In genomic region chr10:15373199-15373598, GRCh38 we compare ENCODE assay signal across 29 cellular contexts.
"Had no signal": no experiment of that assay in that cellular context is flagged by ENCODE, and none has a peak within 500 bp of the region (broad histone marks: within the 10 kb centered on the region; RNA-seq: fewer than 3 reads in every experiment).

No MANE protein-coding gene starts in this region.

- ATAC-seq: activated CD8-positive, alpha-beta T cell treated with anti-CD3 and anti-CD28 coated beads, Interleukin-2, amount 10 ng/mL, durations not matched to agents 7 days and 5 days; activated naive CD8-positive, alpha-beta T cell treated with anti-CD3 and anti-CD28 coated beads, Interleukin-2, amount 50 U/mL, for 24 hours; PC-3 had no signal

- H3K27me3 ChIP-seq: Peyer's patch, SJSA1 had no signal

- H3K36me3 ChIP-seq: Peyer's patch had no signal

- DNase-seq: activated CD4-positive, alpha-beta T cell treated with anti-CD3 and anti-CD28 coated beads, Interleukin-2, amount 10 ng/mL, durations not matched to agents 24 days and 14 days; activated CD4-positive, alpha-beta T cell treated with anti-CD3 and anti-CD28 coated beads, Interleukin-2, amount 50 U/mL, for 4 hours; activated CD8-positive, alpha-beta T cell treated with anti-CD3 and anti-CD28 coated beads, Interleukin-2, amount 10 ng/mL, durations not matched to agents 7 days and 5 days; activated naive CD4-positive, alpha-beta T cell treated with anti-CD3 and anti-CD28 coated beads, Interleukin-2, amount 10 ng/mL, durations not matched to agents 7 days and 5 days; activated naive CD8-positive, alpha-beta T cell treated with anti-CD3 and anti-CD28 coated beads, Interleukin-2, amount 50 U/mL, for 24 hours; activated T-cell treated with anti-CD3 and anti-CD28 coated beads, Interleukin-2, amount 50 U/mL, for 24 hours; anterior cingulate cortex; central memory CD4-positive, alpha-beta T cell; Karpas-422; NCI-H1048; NCI-H1105 treated with DMSO at 0.1 percent for 48 hours; NCI-H1436; NCI-H1694; NCI-H1930; NCI-H2081 treated with DMSO at 0.1 percent for 48 hours; NCI-H226; NCI-H446 treated with DMSO at 0.1 percent for 48 hours; NCI-H524; NCI-H69; NCI-H82; NK-92 treated with Interleukin-12 subunit alpha and Interleukin-12 subunit beta, amount 100 ng/mL, for 24 hours; PC-3; Peyer's patch; RPMI8226; SHP77 treated with DMSO at 0.1 percent for 48 hours; SK-N-SH had no signal

- H3K9ac ChIP-seq: SK-N-SH had no signal

- H3K4me2 ChIP-seq: SK-N-SH had no signal

- H3K4me3 ChIP-seq: Peyer's patch, SJSA1 had no signal

- H3K27ac ChIP-seq: Peyer's patch, SJSA1 had no signal

- FAIRE-seq: bronchial epithelial cell, TTC549 had no signal

- H3K9me3 ChIP-seq: Peyer's patch, SJSA1, SK-N-SH had no signal
